9 cellular contexts compared by ENCODE assay signal in genomic region chr2:208062113-208062512, GRCh38. TPM values are rescaled to one million over a fixed set of nuclear protein-coding genes. Genes with fewer than 3 reads are reported as not detected.
DNase-seq lines count a peak whose midpoint lies in the region; ATAC-seq and TF ChIP-seq lines count a peak whose summit lies in the region.
"Had no signal": no experiment of that assay in that cellular context is flagged by ENCODE, and none has a peak within 500 bp of the region (broad histone marks: within the 10 kb centered on the region; RNA-seq: fewer than 3 reads in every experiment).

No MANE protein-coding gene starts in this region.

- no peaks in the 10 kb centered on the region for H3K36me3 ChIP-seq in right atrium auricular region

- peak; percentile 32 for TF ChIP-seq CTCF in AG09319 (IDR thresholded peaks at IDR 0.05; ENCODE audit: low read depth, low read length)
- peak; percentile 32; the same call in 1 of the 2 replicates for TF ChIP-seq CTCF in GM12875 (IDR thresholded peaks at IDR 0.05; ENCODE audit: borderline replicate concordance, insufficient read depth, low read depth, low read length)
- TF ChIP-seq CTCF in foreskin fibroblast (IDR thresholded peaks at IDR 0.05; ENCODE audit: low read depth, low read length): peak; percentile 38
- peak in 1 of 2 donors; percentile 34 for TF ChIP-seq CTCF in right atrium auricular region (IDR thresholded peaks at IDR 0.05)

- no peak for ATAC-seq in GM21737 (IDR thresholded peaks at IDR 0.05; ENCODE audit: unreplicated experiment)

- H3K4me3 ChIP-seq in GM12875 (ENCODE audit: low read depth, low read length) (no peak overlapping the region), foreskin fibroblast (ENCODE audit: low read depth in 1 of 2, low read length in 2 of 2) (no peak overlapping the region), right atrium auricular region (no peak overlapping the region)

- no peak overlapping the region for H3K27ac ChIP-seq in right atrium auricular region

- DNase-seq in AG09319 (ENCODE audit: extremely low read depth, low read depth) (no peak), RPMI7951 (ENCODE audit: low read depth) (peak; percentile 44), foreskin fibroblast (peak in 1 of 2 donors; percentile 58), right atrium auricular region (ENCODE audit: low spot score) (no peak), T1000 (lab: John Stamatoyannopoulos, UW) (no peak)
- no peak for DNase-seq in stimulated activated CD8-positive, alpha-beta memory T cell treated with anti-CD3 and anti-CD28 coated beads, Interleukin-4, amount 100 ng/mL, for 48 hours
- DNase-seq: amygdala had no signal

- H3K9me3 ChIP-seq in right atrium auricular region: no peaks in the 10 kb centered on the region

- H3K4me1 ChIP-seq in right atrium auricular region: no peaks in the 10 kb centered on the region

- H3K27me3 ChIP-seq in right atrium auricular region: no peaks in the 10 kb centered on the region

RNA-seq across cellular contexts. Expression of gene PLEKHM3, which starts 36.8 kb away (rescaled TPM):
- 6.7 and 6.8 TPM in 2 replicates for total RNA-seq in RPMI7951 (2014; rRNA removed; shearing (Covaris generic))
- 10 to 100 TPM; 14.9 to 20.0 TPM for total RNA-seq in right atrium auricular region
